ENCODE assay signal across 1 cellular context in the genomic region with DNA sequence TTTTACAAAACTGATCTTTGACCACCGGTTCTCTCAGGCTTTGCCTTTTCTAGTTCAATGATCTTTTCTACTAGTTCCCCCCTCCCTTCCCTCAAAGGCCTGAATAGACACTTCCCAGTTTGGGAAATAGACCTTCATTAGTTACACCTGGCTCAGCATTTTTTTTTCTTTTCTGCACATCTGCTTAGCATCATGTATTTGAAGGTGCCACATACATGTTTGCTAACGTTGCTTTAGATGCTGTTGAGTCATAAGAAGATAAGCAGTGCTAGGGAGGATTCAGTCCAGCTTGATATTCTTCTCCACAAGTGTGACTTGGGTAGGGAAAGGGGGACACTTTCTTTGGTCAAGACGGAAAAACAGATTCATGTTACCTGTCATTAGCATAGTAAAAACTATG.
TF ChIP-seq lines count a peak whose summit lies in the region.

No MANE protein-coding gene starts in this region.

TF ChIP-seq in SK-N-SH, 30 proteins besides CTCF, POLR2A, EP300 and RAD21 (continued from another document):
- TF ChIP-seq, protein P1, sequence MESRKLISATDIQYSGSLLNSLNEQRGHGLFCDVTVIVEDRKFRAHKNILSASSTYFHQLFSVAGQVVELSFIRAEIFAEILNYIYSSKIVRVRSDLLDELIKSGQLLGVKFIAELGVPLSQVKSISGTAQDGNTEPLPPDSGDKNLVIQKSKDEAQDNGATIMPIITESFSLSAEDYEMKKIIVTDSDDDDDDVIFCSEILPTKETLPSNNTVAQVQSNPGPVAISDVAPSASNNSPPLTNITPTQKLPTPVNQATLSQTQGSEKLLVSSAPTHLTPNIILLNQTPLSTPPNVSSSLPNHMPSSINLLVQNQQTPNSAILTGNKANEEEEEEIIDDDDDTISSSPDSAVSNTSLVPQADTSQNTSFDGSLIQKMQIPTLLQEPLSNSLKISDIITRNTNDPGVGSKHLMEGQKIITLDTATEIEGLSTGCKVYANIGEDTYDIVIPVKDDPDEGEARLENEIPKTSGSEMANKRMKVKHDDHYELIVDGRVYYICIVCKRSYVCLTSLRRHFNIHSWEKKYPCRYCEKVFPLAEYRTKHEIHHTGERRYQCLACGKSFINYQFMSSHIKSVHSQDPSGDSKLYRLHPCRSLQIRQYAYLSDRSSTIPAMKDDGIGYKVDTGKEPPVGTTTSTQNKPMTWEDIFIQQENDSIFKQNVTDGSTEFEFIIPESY (IDR thresholded peaks at IDR 0.05; ENCODE audit: borderline replicate concordance, low read depth), result no peak
